33 cellular contexts compared by ENCODE assay signal in genomic region chr16:23337836-23338550, GRCh38. TPM values are rescaled to one million over a fixed set of nuclear protein-coding genes. Genes with fewer than 3 reads are reported as not detected.
"Had no signal": no experiment of that assay in that cellular context is flagged by ENCODE, and none has a peak within 500 bp of the region (broad histone marks: within the 10 kb centered on the region; RNA-seq: fewer than 3 reads in every experiment).

No MANE protein-coding gene starts in this region.

- H3K36me3 ChIP-seq: ascending aorta, cardiac muscle cell had no signal

- ATAC-seq: activated CD8-positive, alpha-beta memory T cell treated with anti-CD3 and anti-CD28 coated beads, Interleukin-2, amount 10 ng/mL, durations not matched to agents 7 days and 5 days; Panc1; SK-N-SH treated with all-trans-retinoic acid at 6 μM for 48 hours had no signal

- H3K4me3 ChIP-seq: ascending aorta, cardiac muscle cell, coronary artery had no signal

- H3K27ac ChIP-seq: ascending aorta, cardiac muscle cell, coronary artery, VCaP had no signal

- H3K27me3 ChIP-seq: ascending aorta, cardiac muscle cell had no signal

- DNase-seq: activated B cell treated with CpG ODN at 0.5 μM for 24 hours; activated CD4-positive, alpha-beta memory T cell treated with anti-CD3 and anti-CD28 coated beads for 36 hours; activated CD4-positive, alpha-beta T cell treated with anti-CD3 and anti-CD28 coated beads for 4 hours; activated CD4-positive, alpha-beta T cell treated with anti-CD3 and anti-CD28 coated beads, Interleukin-2, amount 50 U/mL, for 1 hour; activated CD4-positive, CD25-positive, alpha-beta regulatory T cell treated with anti-CD3 and anti-CD28 coated beads, Interleukin-2, amount 50 U/mL, for 72 hours; activated CD8-positive, alpha-beta memory T cell treated with anti-CD3 and anti-CD28 coated beads for 24 hours; activated CD8-positive, alpha-beta memory T cell treated with anti-CD3 and anti-CD28 coated beads, Interleukin-2, amount 10 ng/mL, durations not matched to agents 7 days and 5 days; activated CD8-positive, alpha-beta memory T cell treated with anti-CD3 and anti-CD28 coated beads, Interleukin-2, amount 50 U/mL, for 48 hours; activated effector memory CD4-positive, alpha-beta T cell treated with Interleukin-2 at 50 U/mL for 16 hours; activated naive CD8-positive, alpha-beta T cell treated with anti-CD3 and anti-CD28 coated beads, Interleukin-2, amount 10 ng/mL, durations not matched to agents 7 days and 5 days; activated T-cell treated with anti-CD3 and anti-CD28 coated beads, Interleukin-2, amount 50 U/mL, for 48 hours; amygdala; Karpas-422; NCI-H1048; NCI-H1105 treated with DMSO at 0.1 percent for 48 hours; NCI-H1436; NCI-H1694 treated with DMSO at 0.1 percent for 48 hours; NCI-H2029; NCI-H345; NCI-H524 treated with DMSO at 0.1 percent for 48 hours; SHP77 treated with DMSO at 0.1 percent for 48 hours; SW 1271; T-helper 1 cell; T-helper 9 cell had no signal

- H3K4me1 ChIP-seq: ascending aorta had no signal

RNA-seq across cellular contexts. Expression of gene SCNN1B, which starts 35.9 kb away (rescaled TPM):
- total RNA-seq: activated B cell treated with CpG ODN at 0.5 μM for 24 hours; activated CD4-positive, alpha-beta memory T cell treated with anti-CD3 and anti-CD28 coated beads for 36 hours; activated CD8-positive, alpha-beta memory T cell treated with anti-CD3 and anti-CD28 coated beads, Interleukin-2, amount 10 ng/mL, durations not matched to agents 7 days and 5 days; activated naive CD8-positive, alpha-beta T cell treated with anti-CD3 and anti-CD28 coated beads, Interleukin-2, amount 10 ng/mL, durations not matched to agents 7 days and 5 days; cardiac muscle cell; NCI-H460; RPMI7951; SK-MEL-5 had no signal
